ENCODE assay signal across 37 cellular contexts in the genomic region with DNA sequence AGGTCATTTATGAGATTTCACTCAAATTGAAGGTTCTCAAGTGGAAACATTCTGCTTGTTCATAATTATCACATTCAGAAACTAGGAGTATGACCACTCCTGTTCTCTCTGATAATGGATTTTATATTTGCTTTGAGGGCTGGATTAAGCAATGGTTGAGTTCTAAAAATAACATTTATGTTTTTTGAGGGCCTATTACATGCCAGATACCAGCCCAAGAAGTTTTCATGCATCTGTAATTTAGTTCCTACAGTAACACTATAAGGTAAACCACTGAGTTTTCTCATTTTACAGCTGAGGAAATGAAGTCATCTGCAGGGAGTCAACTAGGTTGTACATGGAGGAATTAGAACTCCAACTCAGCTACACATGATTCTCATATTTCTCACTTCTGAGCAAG. TPM values are rescaled to one million over a fixed set of nuclear protein-coding genes. Genes with fewer than 3 reads are reported as not detected.
"Had no signal": no experiment of that assay in that cellular context is flagged by ENCODE, and none has a peak within 500 bp of the region (broad histone marks: within the 10 kb centered on the region; RNA-seq: fewer than 3 reads in every experiment).

No MANE protein-coding gene starts in this region.

- H3K36me3 ChIP-seq: adrenal gland, brain microvascular endothelial cell, breast epithelium had no signal

- H3K4me3 ChIP-seq: adrenal gland, body of pancreas, breast epithelium had no signal

- H3K36me3 Mint-ChIP-seq: activated CD4-positive, alpha-beta memory T cell treated with anti-CD3 and anti-CD28 coated beads for 36 hours; activated naive CD8-positive, alpha-beta T cell treated with anti-CD3 and anti-CD28 coated beads for 36 hours had no signal

- H3K27me3 ChIP-seq: body of pancreas, brain microvascular endothelial cell had no signal

- H3K4me3 Mint-ChIP-seq: activated B cell treated with CpG ODN at 0.5 μM for 24 hours; activated CD4-positive, alpha-beta memory T cell treated with anti-CD3 and anti-CD28 coated beads for 36 hours; activated CD4-positive, alpha-beta T cell treated with anti-CD3 and anti-CD28 coated beads, Interleukin-2, amount 10 ng/mL, durations not matched to agents 24 days and 14 days; activated CD8-positive, alpha-beta T cell treated with anti-CD3 and anti-CD28 coated beads for 36 hours; activated naive CD4-positive, alpha-beta T cell treated with anti-CD3 and anti-CD28 coated beads for 36 hours; activated naive CD8-positive, alpha-beta T cell treated with anti-CD3 and anti-CD28 coated beads for 36 hours; activated T-cell treated with anti-CD3 and anti-CD28 coated beads, Interleukin-2, amount 50 U/mL, for 4 hours; activated T-cell treated with anti-CD3 and anti-CD28 coated beads, Interleukin-2, amount 50 U/mL, for 72 hours; activated T-helper 1 cell treated with anti-CD3 and anti-CD28 coated beads, Interleukin-12 subunit alpha, Interleukin-12 subunit beta, Interleukin-2, Interleukin-4 antibody, amounts not matched to agents 30 ng/mL and 10 ng/mL and 1 ng/mL, durations not matched to agents 14 hours and 24 hours and 36 hours; activated T-helper 17 cell treated with anti-CD3 and anti-CD28 coated beads, Interleukin-2, amount 50 U/mL, for 72 hours; T-helper 2 cell treated with Interferon-gamma antibody and Interleukin-4, amounts not matched to agents 5 μg/mL and 100 μg/mL, for 36 hours had no signal

- H3K4me1 ChIP-seq: adrenal gland, body of pancreas, breast epithelium had no signal

- DNase-seq: activated B cell treated with CpG ODN at 0.5 μM for 24 hours; activated CD4-positive, alpha-beta memory T cell treated with anti-CD3 and anti-CD28 coated beads for 36 hours; activated CD4-positive, alpha-beta T cell treated with anti-CD3 and anti-CD28 coated beads for 4 hours; activated CD4-positive, alpha-beta T cell treated with anti-CD3 and anti-CD28 coated beads, Interleukin-2, amount 10 ng/mL, durations not matched to agents 24 days and 14 days; activated CD4-positive, alpha-beta T cell treated with anti-CD3 and anti-CD28 coated beads, Interleukin-2, amount 50 U/mL, for 1 hour; activated CD4-positive, alpha-beta T cell treated with anti-CD3 and anti-CD28 coated beads, Interleukin-2, amount 50 U/mL, for 4 hours; activated CD4-positive, CD25-positive, alpha-beta regulatory T cell treated with anti-CD3 and anti-CD28 coated beads, Interleukin-2, amount 50 U/mL, for 72 hours; activated CD8-positive, alpha-beta memory T cell treated with anti-CD3 and anti-CD28 coated beads, Interleukin-2, amount 50 U/mL, for 4 hours; activated CD8-positive, alpha-beta T cell treated with anti-CD3 and anti-CD28 coated beads for 36 hours; activated effector memory CD4-positive, alpha-beta T cell treated with anti-CD3 and anti-CD28 coated beads, Interleukin-2, amount 50 U/mL, for 16 hours; activated gamma-delta T cell treated with Interleukin-2 at 50 U/mL for 16 hours; activated naive CD4-positive, alpha-beta T cell; activated naive CD4-positive, alpha-beta T cell treated with anti-CD3 and anti-CD28 coated beads for 36 hours; activated naive CD4-positive, alpha-beta T cell treated with anti-CD3 and anti-CD28 coated beads, Interleukin-2, amount 50 U/mL, for 16 hours; activated naive CD8-positive, alpha-beta T cell treated with anti-CD3 and anti-CD28 coated beads for 36 hours; activated T-cell treated with anti-CD3 and anti-CD28 coated beads for 4 hours; activated T-cell treated with anti-CD3 and anti-CD28 coated beads, Interleukin-2, amount 50 U/mL, for 1 hour; activated T-cell treated with anti-CD3 and anti-CD28 coated beads, Interleukin-2, amount 50 U/mL, for 4 hours; activated T-cell treated with anti-CD3 and anti-CD28 coated beads, Interleukin-2, amount 50 U/mL, for 72 hours; adrenal gland; amniotic stem cell; aorta; body of pancreas; brain microvascular endothelial cell; central memory CD4-positive, alpha-beta T cell; T-helper 2 cell; T-helper 9 cell had no signal

- H3K27ac ChIP-seq: adrenal gland, body of pancreas, brain microvascular endothelial cell, breast epithelium, VCaP had no signal

- H3K4me1 Mint-ChIP-seq: activated B cell treated with CpG ODN at 0.5 μM for 24 hours; activated CD4-positive, alpha-beta T cell treated with anti-CD3 and anti-CD28 coated beads, Interleukin-2, amount 10 ng/mL, durations not matched to agents 24 days and 14 days; activated naive CD8-positive, alpha-beta T cell treated with anti-CD3 and anti-CD28 coated beads for 36 hours; activated T-helper 17 cell treated with anti-CD3 and anti-CD28 coated beads, Interleukin-2, amount 50 U/mL, for 72 hours had no signal

- H3K9me3 Mint-ChIP-seq: activated B cell treated with CpG ODN at 0.5 μM for 24 hours; activated CD4-positive, alpha-beta memory T cell treated with anti-CD3 and anti-CD28 coated beads for 36 hours; activated CD4-positive, alpha-beta T cell treated with anti-CD3 and anti-CD28 coated beads, Interleukin-2, amount 10 ng/mL, durations not matched to agents 24 days and 14 days; activated naive CD8-positive, alpha-beta T cell treated with anti-CD3 and anti-CD28 coated beads for 36 hours; activated T-helper 1 cell treated with anti-CD3 and anti-CD28 coated beads, Interleukin-12 subunit alpha, Interleukin-12 subunit beta, Interleukin-2, Interleukin-4 antibody, amounts not matched to agents 30 ng/mL and 10 ng/mL and 1 ng/mL, durations not matched to agents 14 hours and 24 hours and 36 hours; T-helper 2 cell treated with Interferon-gamma antibody and Interleukin-4, amounts not matched to agents 5 μg/mL and 100 μg/mL, for 36 hours had no signal

- H3K27ac Mint-ChIP-seq: activated B cell treated with CpG ODN at 0.5 μM for 24 hours; activated CD4-positive, alpha-beta memory T cell treated with anti-CD3 and anti-CD28 coated beads for 36 hours; activated CD4-positive, alpha-beta T cell treated with anti-CD3 and anti-CD28 coated beads, Interleukin-2, amount 10 ng/mL, durations not matched to agents 24 days and 14 days; activated CD8-positive, alpha-beta T cell treated with anti-CD3 and anti-CD28 coated beads for 36 hours; activated naive CD4-positive, alpha-beta T cell treated with anti-CD3 and anti-CD28 coated beads for 36 hours; activated naive CD4-positive, alpha-beta T cell treated with anti-CD3 and anti-CD28 coated beads, Interleukin-2, amount 50 U/mL, for 72 hours; activated naive CD8-positive, alpha-beta T cell treated with anti-CD3 and anti-CD28 coated beads for 36 hours; activated T-cell treated with anti-CD3 and anti-CD28 coated beads, Interleukin-2, amount 50 U/mL, for 72 hours; activated T-helper 1 cell treated with anti-CD3 and anti-CD28 coated beads, Interleukin-12 subunit alpha, Interleukin-12 subunit beta, Interleukin-2, Interleukin-4 antibody, amounts not matched to agents 30 ng/mL and 10 ng/mL and 1 ng/mL, durations not matched to agents 14 hours and 24 hours and 36 hours; activated T-helper 17 cell treated with anti-CD3 and anti-CD28 coated beads, Interleukin-2, amount 50 U/mL, for 72 hours; T-helper 2 cell treated with Interferon-gamma antibody and Interleukin-4, amounts not matched to agents 5 μg/mL and 100 μg/mL, for 36 hours had no signal

- ATAC-seq: activated CD8-positive, alpha-beta T cell treated with anti-CD3 and anti-CD28 coated beads for 36 hours; activated naive CD4-positive, alpha-beta T cell treated with anti-CD3 and anti-CD28 coated beads, Interleukin-2, amount 50 U/mL, for 72 hours; activated T-cell treated with anti-CD3 and anti-CD28 coated beads, Interleukin-2, amount 50 U/mL, for 4 hours; activated T-cell treated with anti-CD3 and anti-CD28 coated beads, Interleukin-2, amount 50 U/mL, for 72 hours; activated T-helper 17 cell treated with anti-CD3 and anti-CD28 coated beads, Interleukin-2, amount 50 U/mL, for 72 hours; body of pancreas had no signal

- H3K9me3 ChIP-seq: adrenal gland, body of pancreas, breast epithelium had no signal

RNA-seq across cellular contexts. Expression of gene NKX2-3, which starts 25.5 kb away (rescaled TPM):
- total RNA-seq: activated B cell treated with CpG ODN at 0.5 μM for 24 hours; activated CD4-positive, alpha-beta memory T cell treated with anti-CD3 and anti-CD28 coated beads for 36 hours; activated CD4-positive, alpha-beta T cell treated with anti-CD3 and anti-CD28 coated beads, Interleukin-2, amount 10 ng/mL, durations not matched to agents 24 days and 14 days; activated CD8-positive, alpha-beta memory T cell treated with anti-CD3 and anti-CD28 coated beads for 36 hours; activated CD8-positive, alpha-beta T cell treated with anti-CD3 and anti-CD28 coated beads for 36 hours; activated naive CD4-positive, alpha-beta T cell treated with anti-CD3 and anti-CD28 coated beads for 36 hours; activated naive CD4-positive, alpha-beta T cell treated with anti-CD3 and anti-CD28 coated beads, Interleukin-2, amount 50 U/mL, for 72 hours; activated naive CD8-positive, alpha-beta T cell treated with anti-CD3 and anti-CD28 coated beads for 36 hours; activated T-cell treated with anti-CD3 and anti-CD28 coated beads, Interleukin-2, amount 50 U/mL, for 4 hours; activated T-cell treated with anti-CD3 and anti-CD28 coated beads, Interleukin-2, amount 50 U/mL, for 72 hours; activated T-helper 1 cell treated with anti-CD3 and anti-CD28 coated beads, Interleukin-12 subunit alpha, Interleukin-12 subunit beta, Interleukin-2, Interleukin-4 antibody, amounts not matched to agents 30 ng/mL and 10 ng/mL and 1 ng/mL, durations not matched to agents 14 hours and 24 hours and 36 hours; activated T-helper 17 cell treated with anti-CD3 and anti-CD28 coated beads, Interleukin-2, amount 50 U/mL, for 72 hours; adrenal gland; astrocyte; cardiac septum; cerebellum had no signal
